28 cellular contexts compared by ENCODE assay signal in the genomic region with DNA sequence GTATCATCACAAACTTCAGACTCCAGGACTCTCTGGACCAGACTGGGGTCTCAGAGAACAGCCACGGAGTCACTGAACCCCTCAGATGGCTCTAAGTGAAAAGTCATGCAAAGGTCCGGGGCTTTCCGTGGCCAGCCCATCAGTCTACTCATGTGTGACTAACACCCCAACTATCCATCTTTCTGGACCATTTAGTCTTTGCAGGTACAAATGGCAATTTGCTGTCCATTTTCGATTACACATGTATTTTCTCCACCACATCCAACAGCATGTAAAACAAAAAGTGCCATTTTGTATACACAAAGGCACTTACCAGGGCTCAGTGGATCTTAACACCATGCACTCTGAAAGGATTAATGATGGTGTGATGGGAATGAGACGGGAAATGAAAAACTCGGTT.
"Had no signal": no experiment of that assay in that cellular context is flagged by ENCODE, and none has a peak within 500 bp of the region (broad histone marks: within the 10 kb centered on the region; RNA-seq: fewer than 3 reads in every experiment).

No MANE protein-coding gene starts in this region.

- H3K27ac Mint-ChIP-seq: activated CD4-positive, alpha-beta T cell treated with anti-CD3 and anti-CD28 coated beads, Interleukin-2, amount 10 ng/mL, durations not matched to agents 7 days and 5 days; activated CD8-positive, alpha-beta T cell treated with anti-CD3 and anti-CD28 coated beads for 36 hours; activated T-helper 17 cell treated with anti-CD3 and anti-CD28 coated beads, Interleukin-2, amount 50 U/mL, for 72 hours; dendritic cell treated with granulocyte-macrophage colony-stimulating factor and Interleukin-4, amounts not matched to agents 40 ng/mL and 50 ng/mL, for 4 days; endodermal cell; memory B cell; naive thymus-derived CD4-positive, alpha-beta T cell; stimulated activated naive B cell treated with anti-CD40 and anti-IgM and Interleukin-4, amounts not matched to agents 10 μg/mL and 1 μg/mL and 100 μg/mL, for 72 hours had no signal

- DNase-seq: activated CD4-positive, alpha-beta T cell treated with anti-CD3 and anti-CD28 coated beads for 1 hour; activated CD4-positive, alpha-beta T cell treated with anti-CD3 and anti-CD28 coated beads, Interleukin-2, amount 10 ng/mL, durations not matched to agents 7 days and 5 days; activated CD8-positive, alpha-beta T cell treated with anti-CD3 and anti-CD28 coated beads for 36 hours; activated gamma-delta T cell treated with Interleukin-2 at 50 U/mL for 16 hours; activated naive CD4-positive, alpha-beta T cell treated with anti-CD3 and anti-CD28 coated beads, Interleukin-2, amount 50 U/mL, for 16 hours; activated T-cell treated with anti-CD3 and anti-CD28 coated beads, Interleukin-2, amount 50 U/mL, for 4 hours; amygdala; central memory CD4-positive, alpha-beta T cell; endodermal cell; foreskin fibroblast; head of caudate nucleus; hippocampal formation; kidney; midbrain; naive thymus-derived CD4-positive, alpha-beta T cell; occipital lobe; stimulated activated CD4-positive, alpha-beta T cell treated with anti-CD3 and anti-CD28 coated beads, Interleukin-15, amount 100 ng/mL, for 24 hours; stimulated activated CD4-positive, alpha-beta T cell treated with anti-CD3 and anti-CD28 coated beads, Interleukin-2, amount 100 ng/mL, for 24 hours; stimulated activated naive B cell treated with anti-CD40 and anti-IgM and Interleukin-4, amounts not matched to agents 10 μg/mL and 1 μg/mL and 100 μg/mL, for 72 hours; tibial artery had no signal

- FAIRE-seq: kidney had no signal

- H3K4me1 ChIP-seq: breast epithelium, right atrium auricular region, suprapubic skin, tibial artery had no signal

- ATAC-seq: activated CD8-positive, alpha-beta T cell treated with anti-CD3 and anti-CD28 coated beads for 36 hours; activated T-cell treated with anti-CD3 and anti-CD28 coated beads, Interleukin-2, amount 50 U/mL, for 4 hours; activated T-helper 17 cell treated with anti-CD3 and anti-CD28 coated beads, Interleukin-2, amount 50 U/mL, for 72 hours; esophagus mucosa; naive thymus-derived CD4-positive, alpha-beta T cell; stimulated activated naive B cell treated with anti-CD40 and anti-IgM and Interleukin-4, amounts not matched to agents 10 μg/mL and 1 μg/mL and 100 μg/mL, for 72 hours had no signal

- H3K4me1 Mint-ChIP-seq: activated CD4-positive, alpha-beta T cell treated with anti-CD3 and anti-CD28 coated beads, Interleukin-2, amount 10 ng/mL, durations not matched to agents 7 days and 5 days; activated T-helper 17 cell treated with anti-CD3 and anti-CD28 coated beads, Interleukin-2, amount 50 U/mL, for 72 hours; memory B cell; naive thymus-derived CD4-positive, alpha-beta T cell; stimulated activated naive B cell treated with anti-CD40 and anti-IgM and Interleukin-4, amounts not matched to agents 10 μg/mL and 1 μg/mL and 100 μg/mL, for 72 hours had no signal

- H3K9me3 ChIP-seq: breast epithelium, right atrium auricular region, suprapubic skin, tibial artery had no signal

- H3K27ac ChIP-seq: breast epithelium, right atrium auricular region, suprapubic skin, tibial artery had no signal

- H3K36me3 ChIP-seq: breast epithelium, right atrium auricular region, suprapubic skin, tibial artery had no signal

- H3K36me3 Mint-ChIP-seq: memory B cell; naive thymus-derived CD4-positive, alpha-beta T cell; stimulated activated naive B cell treated with anti-CD40 and anti-IgM and Interleukin-4, amounts not matched to agents 10 μg/mL and 1 μg/mL and 100 μg/mL, for 72 hours had no signal

- H3K27me3 Mint-ChIP-seq: activated CD4-positive, alpha-beta T cell treated with anti-CD3 and anti-CD28 coated beads, Interleukin-2, amount 10 ng/mL, durations not matched to agents 7 days and 5 days; activated CD8-positive, alpha-beta T cell treated with anti-CD3 and anti-CD28 coated beads for 36 hours; activated T-helper 17 cell treated with anti-CD3 and anti-CD28 coated beads, Interleukin-2, amount 50 U/mL, for 72 hours; dendritic cell treated with granulocyte-macrophage colony-stimulating factor and Interleukin-4, amounts not matched to agents 40 ng/mL and 50 ng/mL, for 4 days; memory B cell; naive thymus-derived CD4-positive, alpha-beta T cell; stimulated activated naive B cell treated with anti-CD40 and anti-IgM and Interleukin-4, amounts not matched to agents 10 μg/mL and 1 μg/mL and 100 μg/mL, for 72 hours had no signal

- H3K4me3 Mint-ChIP-seq: activated CD4-positive, alpha-beta T cell treated with anti-CD3 and anti-CD28 coated beads, Interleukin-2, amount 10 ng/mL, durations not matched to agents 7 days and 5 days; activated CD8-positive, alpha-beta T cell treated with anti-CD3 and anti-CD28 coated beads for 36 hours; activated T-cell treated with anti-CD3 and anti-CD28 coated beads, Interleukin-2, amount 50 U/mL, for 4 hours; activated T-helper 17 cell treated with anti-CD3 and anti-CD28 coated beads, Interleukin-2, amount 50 U/mL, for 72 hours; dendritic cell treated with granulocyte-macrophage colony-stimulating factor and Interleukin-4, amounts not matched to agents 40 ng/mL and 50 ng/mL, for 4 days; endodermal cell; memory B cell; naive thymus-derived CD4-positive, alpha-beta T cell; neural crest cell; stimulated activated naive B cell treated with anti-CD40 and anti-IgM and Interleukin-4, amounts not matched to agents 10 μg/mL and 1 μg/mL and 100 μg/mL, for 72 hours had no signal

- H3K9me3 Mint-ChIP-seq: activated CD4-positive, alpha-beta T cell treated with anti-CD3 and anti-CD28 coated beads, Interleukin-2, amount 10 ng/mL, durations not matched to agents 7 days and 5 days; activated CD8-positive, alpha-beta T cell treated with anti-CD3 and anti-CD28 coated beads for 36 hours; activated T-cell treated with anti-CD3 and anti-CD28 coated beads, Interleukin-2, amount 50 U/mL, for 4 hours; activated T-helper 17 cell treated with anti-CD3 and anti-CD28 coated beads, Interleukin-2, amount 50 U/mL, for 72 hours; dendritic cell treated with granulocyte-macrophage colony-stimulating factor and Interleukin-4, amounts not matched to agents 40 ng/mL and 50 ng/mL, for 4 days; memory B cell; neural crest cell; stimulated activated naive B cell treated with anti-CD40 and anti-IgM and Interleukin-4, amounts not matched to agents 10 μg/mL and 1 μg/mL and 100 μg/mL, for 72 hours had no signal

- H3K4me3 ChIP-seq: breast epithelium, right atrium auricular region, suprapubic skin, tibial artery had no signal

- H3K27me3 ChIP-seq: breast epithelium, right atrium auricular region, suprapubic skin, tibial artery had no signal
